Comparison of ENCODE assay signal across 8 cellular contexts in genomic region chr6:33201147-33201545, GRCh38. TPM values are rescaled to one million over a fixed set of nuclear protein-coding genes. Genes with fewer than 3 reads are reported as not detected.
A peak's percentile ranks its signal among the peaks of the same experiment; 100 is the strongest.
DNase-seq lines count a peak whose midpoint lies in the region; ATAC-seq and TF ChIP-seq lines count a peak whose summit lies in the region.

No MANE protein-coding gene starts in this region.

- peak overlapping the region; percentile 98 for H3K9ac ChIP-seq in skeletal muscle satellite cell (ENCODE audit: low read depth, low read length)

- TF ChIP-seq CTCF in WERI-Rb-1 (IDR thresholded peaks at IDR 0.05; ENCODE audit: low read depth, low read length) (no peak), heart left ventricle (IDR thresholded peaks at IDR 0.05) (peak in 1 of 12 donors; percentile 0)

- H3K36me3 ChIP-seq in WERI-Rb-1 (peaks cover 58% of the 10 kb centered on the region), heart left ventricle (peaks cover 0 to 47% (median 33%) of the 10 kb centered on the region in 9 donors), skeletal muscle satellite cell (ENCODE audit: insufficient read depth, low read length) (peaks cover 42% of the 10 kb centered on the region)

- peak overlapping the region; percentile 98 for H3K4me2 ChIP-seq in skeletal muscle satellite cell (ENCODE audit: low read length)

- peak overlapping the region; percentile 99 for H3K27ac ChIP-seq in WERI-Rb-1
- peak overlapping the region; percentile 88 to 100 (median 98) for H3K27ac ChIP-seq in heart left ventricle

- H3K27me3 ChIP-seq in WERI-Rb-1 (ENCODE audit: insufficient read depth, low read depth, severe bottlenecking) (no peaks in the 10 kb centered on the region), heart left ventricle (no peaks in the 10 kb centered on the region), skeletal muscle satellite cell (ENCODE audit: control insufficient read depth, insufficient read depth, low read length) (no peaks in the 10 kb centered on the region)

- no peak for DNase-seq in WERI-Rb-1
- DNase-seq in heart left ventricle: no peak
- no peak for DNase-seq in NCI-H69 (lab: John Stamatoyannopoulos, UW)
- no peak for DNase-seq in activated CD8-positive, alpha-beta memory T cell treated with anti-CD3 and anti-CD28 coated beads, Interleukin-2, amount 50 U/mL, for 4 hours
- no peak for DNase-seq in NCI-H2227 (lab: John Stamatoyannopoulos, UW; ENCODE audit: unreplicated experiment)
- no peak for DNase-seq in NCI-H526 (lab: John Stamatoyannopoulos, UW)

- H3K4me3 ChIP-seq in WERI-Rb-1 (ENCODE audit: low read depth, low read length) (peak overlapping the region; percentile 82), heart left ventricle (peak overlapping the region; percentile 59 to 98 (median 80)), skeletal muscle satellite cell (ENCODE audit: low read length) (peak overlapping the region; percentile 93)

- intact Hi-C loops in heart left ventricle (cut with DNase I): loop anchor here in 3 of 10 donors (2.0 to 10.0 kb wide), 5 partner anchors 36 to 1006 kb away; partner anchors contain the start of genes GPSM3 (in 1 of the 3), PBX2 (in 1 of the 3) and PHF1 (in 1 of the 3)

- 2 to 5% (median 3%) methylated on average over 14 of the region's 14 CpGs for WGBS in heart left ventricle, 4 donors

- H3K9me3 ChIP-seq in WERI-Rb-1 (ENCODE audit: severe bottlenecking): no peaks in the 10 kb centered on the region
- H3K9me3 ChIP-seq in heart left ventricle: no peaks in the 10 kb centered on the region
- no peaks in the 10 kb centered on the region for H3K9me3 ChIP-seq in skeletal muscle satellite cell (replicated peaks; ENCODE audit: low read length)

- H3K4me1 ChIP-seq in heart left ventricle: peaks cover 10 to 76% (median 54%) of the 10 kb centered on the region in 12 donors
- peaks cover 46% of the 10 kb centered on the region for H3K4me1 ChIP-seq in skeletal muscle satellite cell (ENCODE audit: control insufficient read depth, insufficient read depth, low read length)

- ATAC-seq in GM21423 (IDR thresholded peaks at IDR 0.05; ENCODE audit: unreplicated experiment) (peak; percentile 2), heart left ventricle (peak in 2 of 4 donors; percentile 1)

- TF ChIP-seq POLR2A in heart left ventricle (IDR thresholded peaks at IDR 0.05): no peak

RNA-seq across cellular contexts. Expression of gene SLC39A7, which starts 0.5 kb away (rescaled TPM):
- 10 to 100 TPM; 42.4 to 70.4 (median 55.3) TPM for total RNA-seq in heart left ventricle
- 100 to 1,000 TPM in 1 of 2 donors, 10 to 100 TPM in 1; 39.9 to 197 TPM for polyA plus RNA-seq in heart left ventricle
- total RNA-seq in skeletal muscle satellite cell (2012; rRNA removed): 70.3 and 84.7 TPM in 2 replicates

RNA-seq across cellular contexts. Expression of gene RXRB, which starts 0.7 kb away (rescaled TPM):
- total RNA-seq in heart left ventricle: 10 to 100 TPM; 20.7 to 39.6 (median 33.4) TPM
- 10 to 100 TPM; 24.6 to 29.8 TPM for polyA plus RNA-seq in heart left ventricle
- total RNA-seq in skeletal muscle satellite cell (2012; rRNA removed): 12.4 and 13.1 TPM in 2 replicates

RNA-seq across cellular contexts. Expression of gene HSD17B8, which starts 3.3 kb away (rescaled TPM):
- 10 to 100 TPM; 15.8 to 31.7 (median 18.8) TPM for total RNA-seq in heart left ventricle
- 10 to 100 TPM; 16.7 to 17.9 TPM for polyA plus RNA-seq in heart left ventricle
- total RNA-seq in skeletal muscle satellite cell (2012; rRNA removed): 3.3 and 3.5 TPM in 2 replicates

RNA-seq across cellular contexts. Expression of gene RING1, which starts 7.2 kb away (rescaled TPM):
- 10 to 100 TPM in 8 of 9 donors, 1 to 10 TPM in 1; 8.4 to 32.2 (median 27.3) TPM for total RNA-seq in heart left ventricle
- 10 to 100 TPM; 26.2 to 36.9 TPM for polyA plus RNA-seq in heart left ventricle
- total RNA-seq in skeletal muscle satellite cell (2012; rRNA removed): 19.4 and 20.0 TPM in 2 replicates

RNA-seq across cellular contexts. Expression of gene COL11A2, which starts 8.9 kb away (rescaled TPM):
- total RNA-seq in heart left ventricle: 1 to 10 TPM in 4 of 9 donors, under 1 TPM in 5; 0.42 to 2.3 (median 0.93) TPM
- 1 to 10 TPM in 1 of 2 donors, under 1 TPM in 1; 0.39 to 4.9 TPM for polyA plus RNA-seq in heart left ventricle
- under 0.01 and 0.22 TPM in 2 replicates for total RNA-seq in skeletal muscle satellite cell (2012; rRNA removed)
